1 cellular context compared by ENCODE assay signal in genomic region chr4:145635117-145635516, GRCh38.
TF ChIP-seq lines count a peak whose summit lies in the region.

No MANE protein-coding gene starts in this region.

TF ChIP-seq in GM12878, 131 proteins besides CTCF, POLR2A, EP300 and RAD21:
- TF ChIP-seq ELK1 (IDR thresholded peaks at IDR 0.05; ENCODE audit: low read depth, low read length) (no peak), GABPA (IDR thresholded peaks at IDR 0.05; ENCODE audit: low read depth) (no peak), CBX3 (IDR thresholded peaks at IDR 0.05; ENCODE audit: borderline replicate concordance, low read depth) (no peak), EZH2 (IDR thresholded peaks at IDR 0.05; ENCODE audit: borderline replicate concordance, control insufficient read depth, low read depth, low read length) (no peak), BMI1 (IDR thresholded peaks at IDR 0.05; ENCODE audit: borderline replicate concordance) (no peak), MEF2B (IDR thresholded peaks at IDR 0.05; ENCODE audit: partially characterized antibody, poor library complexity, severe bottlenecking) (no peak), CUX1 (IDR thresholded peaks at IDR 0.05; ENCODE audit: insufficient replicate concordance, low read depth, low read length) (no peak), PKNOX1 (IDR thresholded peaks at IDR 0.05) (no peak), NFYA (IDR thresholded peaks at IDR 0.05; ENCODE audit: borderline replicate concordance, low read depth, low read length) (no peak), HDGF (IDR thresholded peaks at IDR 0.05) (no peak), RUNX3 (IDR thresholded peaks at IDR 0.05; ENCODE audit: low read length) (no peak), BCLAF1 (IDR thresholded peaks at IDR 0.05) (no peak)
